In genomic region chr14:67240978-67241415, GRCh38 we compare ENCODE assay signal across 8 cellular contexts. TPM values are rescaled to one million over a fixed set of nuclear protein-coding genes. Genes with fewer than 3 reads are reported as not detected.
DNase-seq lines count a peak whose midpoint lies in the region; ATAC-seq and TF ChIP-seq lines count a peak whose summit lies in the region.

No MANE protein-coding gene starts in this region.

- no peaks in the 10 kb centered on the region for H3K27me3 ChIP-seq in right cardiac atrium (ENCODE audit: control insufficient read depth, insufficient read depth)
- no peaks in the 10 kb centered on the region for H3K27me3 ChIP-seq in uterus

- peak overlapping the region; percentile 89 for H3K4me3 Mint-ChIP-seq in T-helper 1 cell treated with Interleukin-12 subunit alpha and Interleukin-12 subunit beta and Interleukin-4 antibody, amounts not matched to agents 30 μg/mL and 1 μg/mL, for 36 hours

- peaks cover 21% of the 10 kb centered on the region for H3K27me3 Mint-ChIP-seq in T-helper 1 cell treated with Interleukin-12 subunit alpha and Interleukin-12 subunit beta and Interleukin-4 antibody, amounts not matched to agents 30 μg/mL and 1 μg/mL, for 36 hours (ENCODE audit: low read depth)

- peak overlapping the region; percentile 70 for H3K27ac Mint-ChIP-seq in T-helper 1 cell treated with Interleukin-12 subunit alpha and Interleukin-12 subunit beta and Interleukin-4 antibody, amounts not matched to agents 30 μg/mL and 1 μg/mL, for 36 hours

- no peaks in the 10 kb centered on the region for H3K36me3 Mint-ChIP-seq in T-helper 1 cell treated with Interleukin-12 subunit alpha and Interleukin-12 subunit beta and Interleukin-4 antibody, amounts not matched to agents 30 μg/mL and 1 μg/mL, for 36 hours (ENCODE audit: low read depth)

- H3K4me3 ChIP-seq in right cardiac atrium (ENCODE audit: low read length) (peak overlapping the region; percentile 45), uterus (peak overlapping the region; percentile 56 to 62)

- H3K9me3 Mint-ChIP-seq in T-helper 1 cell treated with Interleukin-12 subunit alpha and Interleukin-12 subunit beta and Interleukin-4 antibody, amounts not matched to agents 30 μg/mL and 1 μg/mL, for 36 hours, result no peaks in the 10 kb centered on the region

- H3K36me3 ChIP-seq in uterus, result no peaks in the 10 kb centered on the region

- ATAC-seq in HG02870 (IDR thresholded peaks at IDR 0.05; ENCODE audit: unreplicated experiment), result peak; percentile 86
- ATAC-seq in right cardiac atrium, result peak; percentile 99

- no peaks in the 10 kb centered on the region for H3K4me1 ChIP-seq in right cardiac atrium (ENCODE audit: control insufficient read depth, insufficient read depth, low read length)
- H3K4me1 ChIP-seq in uterus, result peaks cover 0 to 6% of the 10 kb centered on the region in 2 donors

- no peaks in the 10 kb centered on the region for H3K9me3 ChIP-seq in right cardiac atrium (ENCODE audit: control insufficient read depth, low read length)
- H3K9me3 ChIP-seq in uterus, result no peaks in the 10 kb centered on the region

- peak; percentile 71 for TF ChIP-seq POLR2A in GM15510 (IDR thresholded peaks at IDR 0.05; ENCODE audit: borderline replicate concordance, extremely low read depth, insufficient read length)
- TF ChIP-seq POLR2A in uterus (IDR thresholded peaks at IDR 0.05), result peak; percentile 62 to 68

- intact Hi-C loops in right cardiac atrium (cut with DNase I), result no loop called here
- intact Hi-C loops in uterus (cut with DNase I; ENCODE audit: low total_unique reads), result no loop called here

- WGBS in right cardiac atrium, result under 1% methylated on average over 54 of the region's 54 CpGs

- peaks cover 13% of the 10 kb centered on the region for H3K4me1 Mint-ChIP-seq in T-helper 1 cell treated with Interleukin-12 subunit alpha and Interleukin-12 subunit beta and Interleukin-4 antibody, amounts not matched to agents 30 μg/mL and 1 μg/mL, for 36 hours (ENCODE audit: low read depth)

- no peak for TF ChIP-seq CTCF in uterus (IDR thresholded peaks at IDR 0.05)

- DNase-seq in NCI-H146 (lab: John Stamatoyannopoulos, UW) (peak; percentile 87), anterior cingulate cortex (lab: John Stamatoyannopoulos, UW) (peak; percentile 60 to 98 (median 94)), right cardiac atrium (peak; percentile 98 to 99 (median 99)), pulmonary artery endothelial cell (ENCODE audit: low read depth, low spot score) (peak; percentile 83), uterus (peak; percentile 94 to 97)

- H3K27ac ChIP-seq in right cardiac atrium (ENCODE audit: low read length) (peak overlapping the region; percentile 57), uterus (peak overlapping the region; percentile 88 to 97)

RNA-seq across cellular contexts. Expression of gene PALS1, which starts 0.2 kb away (rescaled TPM):
- total RNA-seq in right cardiac atrium, result 10 to 100 TPM; 14.4 to 16.7 (median 16.1) TPM
- 4.3 TPM for polyA plus RNA-seq in right cardiac atrium
- 23.9 and 32.2 TPM in 2 replicates for total RNA-seq in pulmonary artery endothelial cell
- 10 to 100 TPM; 12.1 to 46.6 (median 21.6) TPM for total RNA-seq in uterus

RNA-seq across cellular contexts. Expression of gene GARIN2, which starts 51.8 kb away (rescaled TPM):
- total RNA-seq in right cardiac atrium (under 1 TPM in 2 of 4 donors, not detected in 2; 0.23 to 0.50 TPM), pulmonary artery endothelial cell (0.07 TPM in 2 replicates), uterus (not detected)
- not detected for polyA plus RNA-seq in right cardiac atrium

Comparison
In these comparisons a context has a peak if more than half of its experiments do, and no peak if none do; other contexts are left out.
1. Peak in every context shown above with its lines: DNase-seq, ATAC-seq, H3K4me3 ChIP-seq and H3K27ac ChIP-seq.